In the genomic region with DNA sequence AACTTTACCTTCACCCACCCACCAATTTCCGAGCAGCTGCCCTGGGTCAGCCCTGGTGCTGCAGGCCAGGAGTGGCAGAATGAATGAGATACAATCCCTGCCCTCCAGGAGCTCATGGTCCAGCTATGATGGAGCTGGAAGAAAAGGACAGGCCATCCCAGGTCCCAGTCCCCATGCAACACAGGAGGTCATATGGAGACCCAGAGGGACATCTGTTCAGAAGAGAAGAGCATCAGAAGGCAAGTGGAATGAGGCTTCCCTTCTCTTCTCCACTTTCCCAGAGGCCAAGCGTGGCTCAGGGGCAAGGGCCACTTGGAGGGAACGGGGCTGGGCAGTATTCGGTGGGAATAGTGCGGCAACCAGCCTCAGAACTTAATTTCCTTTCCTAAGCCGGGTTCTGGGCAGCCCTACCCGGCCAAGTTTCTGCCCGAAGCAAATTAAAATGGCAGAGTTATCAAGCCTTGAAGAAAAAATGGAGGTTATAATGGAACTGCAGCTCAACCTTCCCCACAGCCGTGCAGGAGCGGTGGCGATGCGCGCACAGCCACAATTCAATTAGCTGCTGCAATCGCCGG, we compare ENCODE assay signal across 14 cellular contexts. TPM values are rescaled to one million over a fixed set of nuclear protein-coding genes. Genes with fewer than 3 reads are reported as not detected.
DNase-seq lines count a peak whose midpoint lies in the region; FAIRE-seq and TF ChIP-seq lines count a peak whose summit lies in the region.
"Had no signal": no experiment of that assay in that cellular context is flagged by ENCODE, and none has a peak within 500 bp of the region (broad histone marks: within the 10 kb centered on the region; RNA-seq: fewer than 3 reads in every experiment).

No MANE protein-coding gene starts in this region.

- H3K79me1 ChIP-seq in mesenchymal stem cell (replicated peaks; ENCODE audit: low read length, poor library complexity, severe bottlenecking), result peaks cover 11% of the 10 kb centered on the region

- no peak overlapping the region for H3K14ac ChIP-seq in mesenchymal stem cell (ENCODE audit: low read length in 2 of 2)

- H3K27ac ChIP-seq in HEK293 (ENCODE audit: extremely low read depth, low read depth, low read length) (peak overlapping the region; percentile 85), astrocyte (ENCODE audit: low read depth, low read length) (no peak overlapping the region), smooth muscle cell (ENCODE audit: low read depth) (peak overlapping the region; percentile 90), mesenchymal stem cell (ENCODE audit: low read length, poor library complexity, severe bottlenecking) (no peak overlapping the region)
- H3K27ac ChIP-seq: BLaER1 treated with 17β-estradiol and CSF1 and Interleukin-3, amounts not matched to agents 10 nM and 100 nM had no signal

- H3K4me1 Mint-ChIP-seq in astrocyte (ENCODE audit: low read depth, unreplicated experiment), result peaks cover 7% of the 10 kb centered on the region

- no peak overlapping the region for H3K4me3 Mint-ChIP-seq in astrocyte (ENCODE audit: unreplicated experiment)
- H3K4me3 Mint-ChIP-seq: activated naive CD8-positive, alpha-beta T cell; naive thymus-derived CD4-positive, alpha-beta T cell had no signal

- no peak overlapping the region for H2BK12ac ChIP-seq in mesenchymal stem cell (ENCODE audit: low read length in 2 of 2)

- peaks cover 5% of the 10 kb centered on the region for H3K27me3 Mint-ChIP-seq in astrocyte (ENCODE audit: low read depth, unreplicated experiment)
- H3K27me3 Mint-ChIP-seq: activated naive CD8-positive, alpha-beta T cell; central memory CD8-positive, alpha-beta T cell; naive thymus-derived CD4-positive, alpha-beta T cell had no signal

- peak overlapping the region; percentile 32 for H3K9ac ChIP-seq in astrocyte (ENCODE audit: low read length)
- no peak overlapping the region for H3K9ac ChIP-seq in smooth muscle cell (ENCODE audit: low read depth)
- H3K9ac ChIP-seq in mesenchymal stem cell (ENCODE audit: low read length), result no peak overlapping the region
- H3K9ac ChIP-seq: BLaER1 treated with 17β-estradiol and CSF1 and Interleukin-3, amounts not matched to agents 10 nM and 100 nM had no signal

- peaks cover 40 to 94% of the 10 kb centered on the region in 2 experiments for H3K36me3 ChIP-seq in HEK293 (ENCODE audit: control insufficient read depth in 2 of 2, insufficient read depth in 1 of 2, low read length in 2 of 2)
- H3K36me3 ChIP-seq in astrocyte (ENCODE audit: insufficient read depth, low read length), result peaks cover 28% of the 10 kb centered on the region
- no peaks in the 10 kb centered on the region for H3K36me3 ChIP-seq in smooth muscle cell (ENCODE audit: low read depth)
- peaks cover 91% of the 10 kb centered on the region for H3K36me3 ChIP-seq in HAP-1 (replicated peaks)
- H3K36me3 ChIP-seq in mesenchymal stem cell (ENCODE audit: control insufficient read depth in 1 of 2, insufficient read depth in 2 of 2, low read depth in 1 of 2, low read length in 2 of 2), result peaks cover 81 to 85% of the 10 kb centered on the region in 2 experiments

- in situ Hi-C loops in HAP-1 (cut with MboI; ENCODE audit: low sequenced_read_pairs), result no loop called here

- no peak overlapping the region for H2BK5ac ChIP-seq in mesenchymal stem cell (ENCODE audit: low read depth, low read length, poor library complexity, severe bottlenecking)

- H3K4me2 ChIP-seq in astrocyte (ENCODE audit: low read length) (peak overlapping the region; percentile 81), smooth muscle cell (peak overlapping the region; percentile 20), mesenchymal stem cell (ENCODE audit: low read length, poor library complexity, severe bottlenecking) (no peak overlapping the region)

- H2AFZ ChIP-seq in astrocyte (ENCODE audit: low read depth, low read length) (no peak overlapping the region), smooth muscle cell (ENCODE audit: low read depth) (no peak overlapping the region), mesenchymal stem cell (ENCODE audit: low read depth, low read length) (no peak overlapping the region)

- H2AK5ac ChIP-seq in mesenchymal stem cell (ENCODE audit: low read length, severe bottlenecking), result no peak overlapping the region

- peaks cover 34% of the 10 kb centered on the region for H3K4me1 ChIP-seq in HEK293 (ENCODE audit: control insufficient read depth, insufficient read depth, low read length)
- peaks cover 23% of the 10 kb centered on the region for H3K4me1 ChIP-seq in astrocyte (ENCODE audit: insufficient read depth, low read length)
- no peaks in the 10 kb centered on the region for H3K4me1 ChIP-seq in smooth muscle cell (ENCODE audit: low read depth)
- peaks cover 11% of the 10 kb centered on the region for H3K4me1 ChIP-seq in HAP-1
- peaks cover 30% of the 10 kb centered on the region for H3K4me1 ChIP-seq in mesenchymal stem cell (ENCODE audit: control insufficient read depth, insufficient read depth, low read depth, low read length)

- 99% methylated on average over 15 of the region's 15 CpGs for WGBS in smooth muscle cell (ENCODE audit: low lambda C conversion rate)
- 97% methylated on average over 15 of the region's 15 CpGs for WGBS in mesenchymal stem cell

- no peak for DNase-seq in astrocyte (ENCODE audit: low read depth)
- DNase-seq in mesenteric fat pad (ENCODE audit: low spot score), result peak; percentile 47
- DNase-seq in smooth muscle cell (lab: John Stamatoyannopoulos, UW; ENCODE audit: unreplicated experiment), result no peak
- no peak for DNase-seq in NCI-H226
- no peak for DNase-seq in HAP-1 (ENCODE audit: low spot score in 2 of 2)
- DNase-seq in mesenchymal stem cell, result no peak
- DNase-seq: activated CD4-positive, alpha-beta T cell treated with anti-CD3 and anti-CD28 coated beads for 48 hours; Kasumi-1; naive thymus-derived CD4-positive, alpha-beta T cell; stimulated activated CD4-positive, alpha-beta T cell treated with anti-CD3 and anti-CD28 coated beads, Interleukin-2, amount 100 ng/mL, for 24 hours had no signal

- H4K20me1 ChIP-seq in astrocyte (ENCODE audit: insufficient read depth, low read length) (peaks cover 87% of the 10 kb centered on the region), smooth muscle cell (ENCODE audit: low read depth) (peaks cover 100% of the 10 kb centered on the region)

- H3K18ac ChIP-seq in mesenchymal stem cell (ENCODE audit: low read depth in 1 of 2, low read length in 2 of 2), result no peak overlapping the region

- H3K4ac ChIP-seq in mesenchymal stem cell (ENCODE audit: low read depth in 1 of 2, low read length in 2 of 2), result no peak overlapping the region

- H3K23ac ChIP-seq in mesenchymal stem cell (ENCODE audit: low read length in 2 of 2), result no peak overlapping the region

- no peak for FAIRE-seq in astrocyte (lab: Jason Lieb, UNC)

- peaks cover 19% of the 10 kb centered on the region for H3F3A ChIP-seq in smooth muscle cell (ENCODE audit: low read depth)

- no peak overlapping the region for H2BK15ac ChIP-seq in mesenchymal stem cell (ENCODE audit: low read depth, poor library complexity, severe bottlenecking)

- no peak overlapping the region for H4K91ac ChIP-seq in mesenchymal stem cell (ENCODE audit: low read length)

- CTCF ChIA-PET in HEK293 (lab: Yijun Ruan, JAX), result interaction anchor here (0.6 to 1.7 kb wide), 6 partner anchors 30 to 539 kb away, joined by 3 to 7 read pairs (median 4); no protein-coding TSS in a partner anchor

- no peak overlapping the region for H4K8ac ChIP-seq in mesenchymal stem cell (ENCODE audit: low read length)

- POLR2A ChIA-PET in HEK293 (lab: Yijun Ruan, JAX), result interaction anchor here (0.8 to 3.7 kb wide), 12 partner anchors 8 to 405 kb away, joined by 3 to 31 read pairs (median 3); a partner anchor contains a TSS

- H3K4me3 ChIP-seq in HEK293 (ENCODE audit: low read depth, low read length), result no peak overlapping the region
- peak overlapping the region; percentile 29 for H3K4me3 ChIP-seq in astrocyte (ENCODE audit: insufficient read depth, low read depth, low read length)
- H3K4me3 ChIP-seq in smooth muscle cell, result no peak overlapping the region
- H3K4me3 ChIP-seq in HAP-1, result no peak overlapping the region
- H3K4me3 ChIP-seq in mesenchymal stem cell (ENCODE audit: insufficient read depth in 1 of 2, low read depth in 1 of 2, low read length in 2 of 2), result no peak overlapping the region
- H3K4me3 ChIP-seq: BLaER1 treated with 17β-estradiol and CSF1 and Interleukin-3, amounts not matched to agents 10 nM and 100 nM had no signal

- H3K9me3 Mint-ChIP-seq in astrocyte (ENCODE audit: unreplicated experiment), result no peaks in the 10 kb centered on the region
- H3K9me3 Mint-ChIP-seq: central memory CD8-positive, alpha-beta T cell; naive thymus-derived CD4-positive, alpha-beta T cell had no signal

- no peak overlapping the region for H2BK120ac ChIP-seq in mesenchymal stem cell (ENCODE audit: low read depth, low read length)

- H3K79me2 ChIP-seq in astrocyte (ENCODE audit: insufficient read depth, low read length), result no peaks in the 10 kb centered on the region
- peaks cover 10% of the 10 kb centered on the region for H3K79me2 ChIP-seq in smooth muscle cell (ENCODE audit: low read depth)

- no peak overlapping the region for H3K27ac Mint-ChIP-seq in astrocyte (ENCODE audit: unreplicated experiment)

- peaks cover 43% of the 10 kb centered on the region for H3K36me3 Mint-ChIP-seq in astrocyte (ENCODE audit: low read depth, unreplicated experiment)
- H3K36me3 Mint-ChIP-seq: activated naive CD8-positive, alpha-beta T cell had no signal

- H3K27me3 ChIP-seq in astrocyte (ENCODE audit: insufficient read depth, low read length) (no peaks in the 10 kb centered on the region), smooth muscle cell (ENCODE audit: low read depth) (no peaks in the 10 kb centered on the region), HAP-1 (ENCODE audit: low read depth) (no peaks in the 10 kb centered on the region), mesenchymal stem cell (ENCODE audit: control insufficient read depth in 1 of 2, insufficient read depth in 1 of 2, low read length in 2 of 2) (no peaks in the 10 kb centered on the region)

- no peaks in the 10 kb centered on the region for H3K9me3 ChIP-seq in HEK293 (ENCODE audit: control insufficient read depth, insufficient read depth, low read depth, low read length)
- H3K9me3 ChIP-seq in astrocyte (ENCODE audit: insufficient read depth, low read depth, low read length), result no peaks in the 10 kb centered on the region
- H3K9me3 ChIP-seq in smooth muscle cell (replicated peaks; ENCODE audit: low read depth), result no peaks in the 10 kb centered on the region
- no peaks in the 10 kb centered on the region for H3K9me3 ChIP-seq in HAP-1
- no peaks in the 10 kb centered on the region for H3K9me3 ChIP-seq in mesenchymal stem cell (ENCODE audit: control insufficient read depth, low read length)
- H3K9me3 ChIP-seq: BLaER1 treated with 17β-estradiol and CSF1 and Interleukin-3, amounts not matched to agents 10 nM and 100 nM had no signal

- TF ChIP-seq CTCF in HEK293 (tag by site-specific recombination; IDR thresholded peaks at IDR 0.05), result no peak
- TF ChIP-seq CTCF in astrocyte (IDR thresholded peaks at IDR 0.05; ENCODE audit: insufficient read depth, low read depth, low read length), result no peak
- TF ChIP-seq CTCF in smooth muscle cell (IDR thresholded peaks at IDR 0.05; ENCODE audit: borderline replicate concordance, insufficient read depth, poor library complexity, severe bottlenecking), result no peak

RNA-seq across cellular contexts. Expression of a gene that starts 35.9 kb away (rescaled TPM):
- total RNA-seq in astrocyte (45.4 and 61.0 TPM in 2 replicates), mesenteric fat pad (52.5 TPM), smooth muscle cell (46.9 and 53.2 TPM in 2 replicates)
- 39.7 and 50.9 TPM in 2 replicates for polyA plus RNA-seq in smooth muscle cell
- polyA plus RNA-seq in mesenchymal stem cell (2013, experiment 1 of 2), result 42.9 TPM
- 39.2 TPM for polyA plus RNA-seq in mesenchymal stem cell (2013, experiment 2 of 2)

Comparison
In these comparisons a context has a peak if more than half of its experiments do, and no peak if none do; other contexts are left out.
1. H3K27ac ChIP-seq: peak in HEK293 (single experiment) and smooth muscle cell (single experiment); none in astrocyte (single experiment) and mesenchymal stem cell (single experiment).